10 cellular contexts compared by ENCODE assay signal in the genomic region with DNA sequence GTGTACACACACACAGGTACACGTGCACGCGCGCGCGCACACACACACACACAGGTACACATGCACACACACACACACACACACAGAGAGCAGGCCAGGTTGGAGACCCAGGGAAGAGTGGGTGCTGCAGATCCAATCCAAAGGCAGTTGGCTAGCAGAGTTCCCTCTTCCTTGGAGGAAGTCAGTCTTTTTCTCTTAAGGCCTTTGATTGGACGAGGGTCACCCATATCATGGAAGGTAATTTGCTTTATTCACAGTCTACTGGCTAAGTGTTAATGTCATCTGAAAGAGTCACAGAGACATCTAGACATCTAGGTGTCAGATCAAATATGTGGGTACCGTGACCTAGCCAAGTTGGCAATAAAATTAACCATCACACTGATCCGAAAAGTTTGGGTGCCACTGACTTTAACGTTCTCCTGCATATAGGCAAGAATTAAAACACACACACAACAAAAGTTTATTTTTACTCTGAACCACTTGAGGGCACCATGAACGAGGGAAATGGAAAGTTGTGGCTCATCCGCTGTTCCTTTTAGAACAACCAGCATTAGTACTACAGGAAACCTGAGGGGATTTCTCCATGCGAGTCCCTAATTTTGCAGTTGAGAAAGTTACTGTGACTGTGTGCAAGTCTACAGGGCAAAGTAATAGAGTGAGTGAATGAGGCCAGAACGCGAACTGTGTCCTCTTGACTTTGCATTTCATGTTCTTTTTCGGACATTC.
DNase-seq lines count a peak whose midpoint lies in the region; ATAC-seq and TF ChIP-seq lines count a peak whose summit lies in the region.
"Had no signal": no experiment of that assay in that cellular context is flagged by ENCODE, and none has a peak within 500 bp of the region (broad histone marks: within the 10 kb centered on the region; RNA-seq: fewer than 3 reads in every experiment).

No MANE protein-coding gene starts in this region.

- H3K4me2 ChIP-seq in GM23338 = no peak overlapping the region

- no peaks in the 10 kb centered on the region for H3K27me3 ChIP-seq in GM23338 (ENCODE audit: insufficient read depth)
- peaks cover 9% of the 10 kb centered on the region for H3K27me3 ChIP-seq in CD4-positive, alpha-beta T cell (ENCODE audit: control insufficient read depth, insufficient read depth, low read length)

- H3K4me3 ChIP-seq in GM23338 (no peak overlapping the region), epithelial cell of esophagus (ENCODE audit: low read length) (no peak overlapping the region)
- H3K4me3 ChIP-seq: SK-N-MC had no signal

- H3K36me3 Mint-ChIP-seq in GM23338 (ENCODE audit: low read depth) (no peaks in the 10 kb centered on the region), nephron (ENCODE audit: low read depth) (no peaks in the 10 kb centered on the region)
- no peaks in the 10 kb centered on the region for H3K36me3 Mint-ChIP-seq in activated CD8-positive, alpha-beta memory T cell treated with anti-CD3 and anti-CD28 coated beads, Interleukin-2, amount 10 ng/mL, durations not matched to agents 7 days and 5 days
- H3K36me3 Mint-ChIP-seq in CD4-positive, alpha-beta T cell (ENCODE audit: low read depth) = no peaks in the 10 kb centered on the region

- POLR2A ChIA-PET in CD4-positive, alpha-beta T cell (lab: Charles Lee) = no interaction called here

- intact Hi-C loops in CD4-positive, alpha-beta T cell (cut with DNase I, micrococcal nuclease) = no loop called here

- H3K36me3 ChIP-seq in GM23338 (ENCODE audit: insufficient read depth) = no peaks in the 10 kb centered on the region

- CTCF ChIA-PET in activated CD8-positive, alpha-beta memory T cell treated with anti-CD3 and anti-CD28 coated beads, Interleukin-2, amount 10 ng/mL, durations not matched to agents 7 days and 5 days (lab: Charles Lee) = no interaction called here
- CTCF ChIA-PET in CD4-positive, alpha-beta T cell (lab: Charles Lee) = no interaction called here

- H3K4me3 Mint-ChIP-seq in GM23338 (no peak overlapping the region), nephron (no peak overlapping the region)
- H3K4me3 Mint-ChIP-seq in activated CD8-positive, alpha-beta memory T cell treated with anti-CD3 and anti-CD28 coated beads, Interleukin-2, amount 10 ng/mL, durations not matched to agents 7 days and 5 days = no peak overlapping the region
- no peak overlapping the region for H3K4me3 Mint-ChIP-seq in CD4-positive, alpha-beta T cell
- H3K4me3 Mint-ChIP-seq: activated naive CD4-positive, alpha-beta T cell treated with anti-CD3 and anti-CD28 coated beads for 36 hours had no signal

- no peaks in the 10 kb centered on the region for H3K4me1 ChIP-seq in GM23338 (ENCODE audit: insufficient read depth)

- H3K27ac Mint-ChIP-seq in GM23338 = no peak overlapping the region
- H3K27ac Mint-ChIP-seq in nephron = no peak overlapping the region
- no peak overlapping the region for H3K27ac Mint-ChIP-seq in activated CD8-positive, alpha-beta memory T cell treated with anti-CD3 and anti-CD28 coated beads, Interleukin-2, amount 10 ng/mL, durations not matched to agents 7 days and 5 days
- no peak overlapping the region for H3K27ac Mint-ChIP-seq in CD4-positive, alpha-beta T cell
- H3K27ac Mint-ChIP-seq: activated naive CD4-positive, alpha-beta T cell treated with anti-CD3 and anti-CD28 coated beads for 36 hours had no signal

- H3K9me2 ChIP-seq in GM23338 (ENCODE audit: insufficient read depth) = no peaks in the 10 kb centered on the region

- no peaks in the 10 kb centered on the region for H4K20me1 ChIP-seq in GM23338 (replicated peaks; ENCODE audit: insufficient read depth)

- H3K9me3 Mint-ChIP-seq in GM23338 = no peaks in the 10 kb centered on the region
- H3K9me3 Mint-ChIP-seq in nephron = peaks cover 3% of the 10 kb centered on the region
- H3K9me3 Mint-ChIP-seq in activated CD8-positive, alpha-beta memory T cell treated with anti-CD3 and anti-CD28 coated beads, Interleukin-2, amount 10 ng/mL, durations not matched to agents 7 days and 5 days (ENCODE audit: low read depth) = no peaks in the 10 kb centered on the region
- no peaks in the 10 kb centered on the region for H3K9me3 Mint-ChIP-seq in CD4-positive, alpha-beta T cell
- H3K9me3 Mint-ChIP-seq: activated naive CD4-positive, alpha-beta T cell treated with anti-CD3 and anti-CD28 coated beads for 36 hours had no signal

- no peak overlapping the region for H3K27ac ChIP-seq in GM23338 (ENCODE audit: low read depth)
- H3K27ac ChIP-seq in CD4-positive, alpha-beta T cell (ENCODE audit: low read depth, low read length) = no peak overlapping the region
- H3K27ac ChIP-seq: SK-N-MC had no signal

- H3K79me2 ChIP-seq in GM23338 (replicated peaks; ENCODE audit: insufficient read depth) = no peaks in the 10 kb centered on the region

- peak; percentile 75 for ATAC-seq in GM23338
- no peak for ATAC-seq in HG02973 (IDR thresholded peaks at IDR 0.05; ENCODE audit: unreplicated experiment)
- no peak for ATAC-seq in GM19395 (IDR thresholded peaks at IDR 0.05; ENCODE audit: unreplicated experiment)
- no peak for ATAC-seq in activated CD8-positive, alpha-beta memory T cell treated with anti-CD3 and anti-CD28 coated beads, Interleukin-2, amount 10 ng/mL, durations not matched to agents 7 days and 5 days
- no peak for ATAC-seq in CD4-positive, alpha-beta T cell (ENCODE audit: poor library complexity)

- no peaks in the 10 kb centered on the region for H3F3A ChIP-seq in GM23338 (replicated peaks; ENCODE audit: low read depth)

- no peaks in the 10 kb centered on the region for H3K9me3 ChIP-seq in CD4-positive, alpha-beta T cell (ENCODE audit: control insufficient read depth, low read length)

- peak; percentile 54 to 75 for TF ChIP-seq CTCF in GM23338 (conservative IDR thresholded peaks at IDR 0.05; ENCODE audit: low read depth in 2 of 2)
- TF ChIP-seq CTCF in epithelial cell of esophagus (IDR thresholded peaks at IDR 0.05; ENCODE audit: insufficient read depth, low read depth, low read length, missing control alignments) = peak; percentile 45
- TF ChIP-seq CTCF in nephron (IDR thresholded peaks at IDR 0.05; ENCODE audit: unreplicated experiment in 3 of 3) = peak; percentile 32 to 46 (median 40)
- TF ChIP-seq CTCF in CD4-positive, alpha-beta T cell (IDR thresholded peaks at IDR 0.05) = no peak

- peak; percentile 70 for DNase-seq in GM23338 (ENCODE audit: low spot score)
- DNase-seq in NCI-H460 (ENCODE audit: extremely low read depth, low read depth) = peak; percentile 20
- peak; percentile 47 for DNase-seq in epithelial cell of esophagus (ENCODE audit: low read depth)
- DNase-seq in activated CD8-positive, alpha-beta memory T cell treated with anti-CD3 and anti-CD28 coated beads, Interleukin-2, amount 10 ng/mL, durations not matched to agents 7 days and 5 days = no peak
- DNase-seq in CD4-positive, alpha-beta T cell = no peak
- DNase-seq: activated naive CD4-positive, alpha-beta T cell treated with anti-CD3 and anti-CD28 coated beads for 36 hours had no signal

- H3K27me3 Mint-ChIP-seq in GM23338 (ENCODE audit: insufficient read depth, low read depth, poor library complexity) (peaks cover 13% of the 10 kb centered on the region), nephron (ENCODE audit: low read depth) (peaks cover 5% of the 10 kb centered on the region)
- H3K27me3 Mint-ChIP-seq in activated CD8-positive, alpha-beta memory T cell treated with anti-CD3 and anti-CD28 coated beads, Interleukin-2, amount 10 ng/mL, durations not matched to agents 7 days and 5 days = peaks cover 8% of the 10 kb centered on the region
- peaks cover 33% of the 10 kb centered on the region for H3K27me3 Mint-ChIP-seq in CD4-positive, alpha-beta T cell

- H3K4me1 Mint-ChIP-seq in GM23338 (peaks cover 8% of the 10 kb centered on the region), nephron (peaks cover 4% of the 10 kb centered on the region)
- H3K4me1 Mint-ChIP-seq in activated CD8-positive, alpha-beta memory T cell treated with anti-CD3 and anti-CD28 coated beads, Interleukin-2, amount 10 ng/mL, durations not matched to agents 7 days and 5 days = no peaks in the 10 kb centered on the region
- no peaks in the 10 kb centered on the region for H3K4me1 Mint-ChIP-seq in CD4-positive, alpha-beta T cell (ENCODE audit: low read depth)

- no peak overlapping the region; the same call in 1 of the 2 replicates for H2AFZ ChIP-seq in GM23338

TF ChIP-seq in GM23338, 12 proteins besides CTCF, POLR2A, EP300 and RAD21 (continues in another document):
- TF ChIP-seq, protein P1, sequence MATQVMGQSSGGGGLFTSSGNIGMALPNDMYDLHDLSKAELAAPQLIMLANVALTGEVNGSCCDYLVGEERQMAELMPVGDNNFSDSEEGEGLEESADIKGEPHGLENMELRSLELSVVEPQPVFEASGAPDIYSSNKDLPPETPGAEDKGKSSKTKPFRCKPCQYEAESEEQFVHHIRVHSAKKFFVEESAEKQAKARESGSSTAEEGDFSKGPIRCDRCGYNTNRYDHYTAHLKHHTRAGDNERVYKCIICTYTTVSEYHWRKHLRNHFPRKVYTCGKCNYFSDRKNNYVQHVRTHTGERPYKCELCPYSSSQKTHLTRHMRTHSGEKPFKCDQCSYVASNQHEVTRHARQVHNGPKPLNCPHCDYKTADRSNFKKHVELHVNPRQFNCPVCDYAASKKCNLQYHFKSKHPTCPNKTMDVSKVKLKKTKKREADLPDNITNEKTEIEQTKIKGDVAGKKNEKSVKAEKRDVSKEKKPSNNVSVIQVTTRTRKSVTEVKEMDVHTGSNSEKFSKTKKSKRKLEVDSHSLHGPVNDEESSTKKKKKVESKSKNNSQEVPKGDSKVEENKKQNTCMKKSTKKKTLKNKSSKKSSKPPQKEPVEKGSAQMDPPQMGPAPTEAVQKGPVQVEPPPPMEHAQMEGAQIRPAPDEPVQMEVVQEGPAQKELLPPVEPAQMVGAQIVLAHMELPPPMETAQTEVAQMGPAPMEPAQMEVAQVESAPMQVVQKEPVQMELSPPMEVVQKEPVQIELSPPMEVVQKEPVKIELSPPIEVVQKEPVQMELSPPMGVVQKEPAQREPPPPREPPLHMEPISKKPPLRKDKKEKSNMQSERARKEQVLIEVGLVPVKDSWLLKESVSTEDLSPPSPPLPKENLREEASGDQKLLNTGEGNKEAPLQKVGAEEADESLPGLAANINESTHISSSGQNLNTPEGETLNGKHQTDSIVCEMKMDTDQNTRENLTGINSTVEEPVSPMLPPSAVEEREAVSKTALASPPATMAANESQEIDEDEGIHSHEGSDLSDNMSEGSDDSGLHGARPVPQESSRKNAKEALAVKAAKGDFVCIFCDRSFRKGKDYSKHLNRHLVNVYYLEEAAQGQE (IDR thresholded peaks at IDR 0.05; ENCODE audit: unreplicated experiment) = no peak
- no peak for TF ChIP-seq CREB1 (CRISPR knock-in tag; IDR thresholded peaks at IDR 0.05; ENCODE audit: low read depth)
- no peak for TF ChIP-seq EZH2phosphoT487 (IDR thresholded peaks at IDR 0.05; ENCODE audit: unreplicated experiment)
- no peak for TF ChIP-seq EZH2 (IDR thresholded peaks at IDR 0.05; ENCODE audit: low read depth, unreplicated experiment)
- TF ChIP-seq JUNB (IDR thresholded peaks at IDR 0.05; ENCODE audit: unreplicated experiment) = no peak
- TF ChIP-seq ZNF114 (CRISPR knock-in tag; IDR thresholded peaks at IDR 0.05) = no peak

Comparison
In these comparisons a context has a peak if more than half of its experiments do, and no peak if none do; other contexts are left out.
1. DNase-seq: peak in GM23338 (single experiment), NCI-H460 (single experiment) and epithelial cell of esophagus (single experiment); none in activated CD8-positive, alpha-beta memory T cell treated with anti-CD3 and anti-CD28 coated beads, Interleukin-2, amount 10 ng/mL, durations not matched to agents 7 days and 5 days (single experiment) and CD4-positive, alpha-beta T cell (0 of 10).